In the genomic region with DNA sequence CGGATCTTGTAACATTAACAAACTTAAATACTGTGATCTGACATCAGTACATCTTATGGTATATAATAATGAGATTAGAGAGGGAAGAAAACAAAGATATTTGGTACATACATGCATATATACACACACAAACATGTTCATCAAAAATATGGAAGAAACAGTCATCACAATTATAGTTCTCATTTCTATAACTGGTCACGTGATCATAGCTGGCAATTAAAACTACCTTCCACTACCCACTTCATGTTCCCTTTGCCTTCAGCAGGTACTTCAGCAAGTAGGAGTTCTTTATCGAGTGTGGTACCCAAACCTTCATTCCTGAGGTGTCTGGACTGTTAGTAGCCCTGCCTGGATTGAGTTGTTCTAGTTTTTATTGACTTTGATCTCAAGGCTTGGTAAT, we compare ENCODE assay signal across 16 cellular contexts.
DNase-seq lines count a peak whose midpoint lies in the region; ATAC-seq, FAIRE-seq and TF ChIP-seq lines count a peak whose summit lies in the region.
"Had no signal": no experiment of that assay in that cellular context is flagged by ENCODE, and none has a peak within 500 bp of the region (broad histone marks: within the 10 kb centered on the region; RNA-seq: fewer than 3 reads in every experiment).

No MANE protein-coding gene starts in this region.

- H2BK15ac ChIP-seq in IMR-90 (ENCODE audit: low read depth, low read length) = no peak overlapping the region

- H4K8ac ChIP-seq in IMR-90 (ENCODE audit: low read depth in 2 of 2, low read length in 2 of 2) (no peak overlapping the region), trophoblast cell (ENCODE audit: low read depth, low read length) (no peak overlapping the region)

- DNase-seq in SK-N-SH = no peak
- DNase-seq in IMR-90 = no peak
- DNase-seq in GM12878 (ENCODE audit: low read depth, low spot score) = no peak
- DNase-seq in esophagus muscularis mucosa (ENCODE audit: extremely low spot score) = peak; percentile 64
- DNase-seq in SHP77 (lab: John Stamatoyannopoulos, UW) = no peak
- DNase-seq in stimulated activated naive CD8-positive, alpha-beta T cell treated with anti-CD3 and anti-CD28 coated beads, Interleukin-15, Interleukin-2, amounts not matched to agents 100 U/mL and 50 U/mL, for 24 hours = no peak
- no peak for DNase-seq in trophoblast cell
- DNase-seq: Calu3; CD8-positive, alpha-beta T cell; DMS79 treated with DMSO at 0.1 percent for 48 hours; GF-D8; GOT3; H7 had no signal

- POLR2A ChIA-PET in SK-N-SH (lab: Yijun Ruan, JAX) = no interaction called here
- POLR2A ChIA-PET in IMR-90 (lab: Charles Lee; ENCODE audit: unreplicated experiment) = no interaction called here
- POLR2A ChIA-PET in GM12878 (lab: Charles Lee) = no interaction called here

- intact Hi-C loops in IMR-90 (cut with micrococcal nuclease) = no loop called here
- intact Hi-C loops in GM12878 (cut with micrococcal nuclease; ENCODE audit: unreplicated experiment) = no loop called here
- intact Hi-C loops in esophagus muscularis mucosa (cut with DNase I) = no loop called here

- FAIRE-seq in GM12878 (lab: Jason Lieb, UNC) = no peak

- H3K36me3 ChIP-seq in SK-N-SH (replicated peaks in 1 of 2; ENCODE audit: control insufficient read depth in 1 of 2, insufficient read depth in 2 of 2, low read length in 1 of 2) = no peaks in the 10 kb centered on the region
- no peaks in the 10 kb centered on the region for H3K36me3 ChIP-seq in IMR-90 (ENCODE audit: control insufficient read depth, insufficient read depth, low read length)
- H3K36me3 ChIP-seq in GM12878 (ENCODE audit: control insufficient read depth in 2 of 2, insufficient read depth in 2 of 2, low read length in 1 of 2) = no peaks in the 10 kb centered on the region
- H3K36me3 ChIP-seq in esophagus muscularis mucosa = no peaks in the 10 kb centered on the region
- no peaks in the 10 kb centered on the region for H3K36me3 ChIP-seq in trophoblast cell (ENCODE audit: control insufficient read depth in 1 of 2, insufficient read depth in 2 of 2, low read length in 2 of 2)

- no peak overlapping the region for H3K4me3 ChIP-seq in SK-N-SH (ENCODE audit: low read depth in 2 of 2, low read length in 1 of 2)
- no peak overlapping the region for H3K4me3 ChIP-seq in IMR-90 (ENCODE audit: insufficient read depth, low read depth, low read length)
- no peak overlapping the region for H3K4me3 ChIP-seq in GM12878
- no peak overlapping the region for H3K4me3 ChIP-seq in esophagus muscularis mucosa
- H3K4me3 ChIP-seq in trophoblast cell (ENCODE audit: low read depth, low read length) = no peak overlapping the region

- in situ Hi-C loops in IMR-90 (cut with MboI; ENCODE audit: low sequenced_read_pairs) = no loop called here
- in situ Hi-C loops in GM12878 (cut with MboI) = no loop called here

- H3K4ac ChIP-seq in IMR-90 (ENCODE audit: low read depth, low read length) (no peak overlapping the region), trophoblast cell (ENCODE audit: low read depth, low read length) (no peak overlapping the region)

- H2AFZ ChIP-seq in SK-N-SH (ENCODE audit: low read depth) = no peak overlapping the region
- H2AFZ ChIP-seq in IMR-90 (replicated peaks; ENCODE audit: low read length, poor library complexity) = no peak overlapping the region
- no peak overlapping the region for H2AFZ ChIP-seq in GM12878 (ENCODE audit: control insufficient read depth, low read depth, low read length)
- no peak overlapping the region for H2AFZ ChIP-seq in trophoblast cell (ENCODE audit: insufficient read depth, low read length, poor library complexity)

- H2BK5ac ChIP-seq in IMR-90 (ENCODE audit: low read depth, low read length, poor library complexity, severe bottlenecking) = no peak overlapping the region
- H2BK5ac ChIP-seq in trophoblast cell (ENCODE audit: low read depth, low read length, poor library complexity) = no peak overlapping the region

- H4K5ac ChIP-seq in IMR-90 (ENCODE audit: low read depth, low read length) = no peak overlapping the region

- no peak overlapping the region for H3K14ac ChIP-seq in IMR-90 (replicated peaks; ENCODE audit: low read depth, low read length)
- H3K14ac ChIP-seq in trophoblast cell (ENCODE audit: low read length) = no peak overlapping the region

- TF ChIP-seq RAD21 in SK-N-SH (IDR thresholded peaks at IDR 0.05; ENCODE audit: low read length) = no peak
- no peak for TF ChIP-seq RAD21 in IMR-90 (IDR thresholded peaks at IDR 0.05; ENCODE audit: low read length)
- TF ChIP-seq RAD21 in GM12878 (IDR thresholded peaks at IDR 0.05; ENCODE audit: insufficient read depth, low read depth, low read length) = no peak

- H3K79me1 ChIP-seq in IMR-90 (ENCODE audit: low read depth in 1 of 2, low read length in 2 of 2) (no peaks in the 10 kb centered on the region), trophoblast cell (ENCODE audit: low read length) (no peaks in the 10 kb centered on the region)

- H2BK120ac ChIP-seq in IMR-90 (ENCODE audit: low read depth, low read length) = no peak overlapping the region
- H2BK120ac ChIP-seq in trophoblast cell (ENCODE audit: insufficient read depth, low read length, poor library complexity) = no peak overlapping the region

- H4K91ac ChIP-seq in IMR-90 (ENCODE audit: insufficient read depth, low read depth, low read length) (no peak overlapping the region), trophoblast cell (ENCODE audit: low read depth, low read length) (no peak overlapping the region)

- no peak overlapping the region for H3K56ac ChIP-seq in IMR-90 (ENCODE audit: extremely low read depth, insufficient read depth, low read length)

- H2BK20ac ChIP-seq in IMR-90 (ENCODE audit: low read depth, low read length) = no peak overlapping the region

- no peak for ATAC-seq in SK-N-SH treated with all-trans-retinoic acid at 6 μM for 48 hours
- ATAC-seq in IMR-90 (ENCODE audit: low read depth) = no peak
- no peak for ATAC-seq in GM12878
- ATAC-seq in stimulated activated naive CD8-positive, alpha-beta T cell treated with anti-CD3 and anti-CD28 coated beads, Interleukin-15, Interleukin-2, amounts not matched to agents 100 U/mL and 50 U/mL, for 24 hours = no peak
- ATAC-seq: CD8-positive, alpha-beta T cell had no signal

- H3K18ac ChIP-seq in IMR-90 (ENCODE audit: low read depth, low read length) (no peak overlapping the region), trophoblast cell (ENCODE audit: low read length) (no peak overlapping the region)

- H3K27me3 ChIP-seq in SK-N-SH (ENCODE audit: insufficient read depth) (no peaks in the 10 kb centered on the region), IMR-90 (ENCODE audit: control insufficient read depth, insufficient read depth, low read length) (peaks cover 1% of the 10 kb centered on the region; the same call in 1 of the 2 replicates), GM12878 (replicated peaks in 1 of 2; ENCODE audit: control insufficient read depth in 2 of 2, insufficient read depth in 2 of 2, low read length in 1 of 2) (no peaks in the 10 kb centered on the region), esophagus muscularis mucosa (no peaks in the 10 kb centered on the region), trophoblast cell (ENCODE audit: insufficient read depth, low read length) (no peaks in the 10 kb centered on the region)
- H3K27me3 ChIP-seq: BLaER1 treated with 17β-estradiol and CSF1 and Interleukin-3, amounts not matched to agents 10 nM and 100 nM had no signal

- dilution Hi-C loops in IMR-90 (cut with HindIII; ENCODE audit: low sequenced_read_pairs, unreplicated experiment) = no loop called here

- H3K9me3 ChIP-seq in SK-N-SH (peaks cover 8% of the 10 kb centered on the region; the same call in 1 of the 2 replicates), IMR-90 (ENCODE audit: control insufficient read depth, insufficient read depth, low read length) (peaks cover 3% of the 10 kb centered on the region), GM12878 (replicated peaks; ENCODE audit: control insufficient read depth, insufficient read depth, low read length) (peaks cover 6% of the 10 kb centered on the region; the same call in 2 of the 3 replicates), esophagus muscularis mucosa (peaks cover 0 to 8% (median 2%) of the 10 kb centered on the region in 4 donors), trophoblast cell (ENCODE audit: insufficient read depth, low read depth, low read length) (peaks cover 9% of the 10 kb centered on the region)

- CTCF ChIA-PET in SK-N-SH (lab: Yijun Ruan, JAX) = no interaction called here
- CTCF ChIA-PET in IMR-90 (lab: Yijun Ruan, JAX) = no interaction called here
- CTCF ChIA-PET in GM12878 (lab: Yijun Ruan, JAX) = no interaction called here

- H2AK9ac ChIP-seq in IMR-90 (replicated peaks; ENCODE audit: low read depth, low read length, poor library complexity) = no peak overlapping the region

- BruUV-seq in IMR-90 (replicated peaks; lab: Mats Ljungman, UMichigan) (no TSS peak), GM12878 (replicated peaks; lab: Mats Ljungman, UMichigan) (no TSS peak)

- H2BK12ac ChIP-seq in trophoblast cell (ENCODE audit: low read length) = no peak overlapping the region

- H3K9me2 ChIP-seq in SK-N-SH = no peaks in the 10 kb centered on the region

- TF ChIP-seq POLR2A in IMR-90 (IDR thresholded peaks at IDR 0.05; ENCODE audit: low read depth, low read length) (no peak), GM12878 (IDR thresholded peaks at IDR 0.05; ENCODE audit: low read depth, low read length) (no peak), esophagus muscularis mucosa (IDR thresholded peaks at IDR 0.05; ENCODE audit: low read depth) (no peak)

- H3K4me1 ChIP-seq in SK-N-SH (ENCODE audit: control insufficient read depth in 1 of 2, insufficient read depth in 2 of 2, low read depth in 1 of 2, low read length in 1 of 2) (peaks cover 0 to 5% of the 10 kb centered on the region in 2 experiments; a peak in 1 of 4 replicates), IMR-90 (ENCODE audit: control insufficient read depth, insufficient read depth, low read length) (no peaks in the 10 kb centered on the region), GM12878 (ENCODE audit: control insufficient read depth, insufficient read depth, low read length) (no peaks in the 10 kb centered on the region), esophagus muscularis mucosa (no peaks in the 10 kb centered on the region), trophoblast cell (ENCODE audit: control insufficient read depth in 1 of 2, insufficient read depth in 2 of 2, low read length in 2 of 2) (no peaks in the 10 kb centered on the region)

- H3K23ac ChIP-seq in IMR-90 (ENCODE audit: low read depth, low read length) (no peak overlapping the region), trophoblast cell (ENCODE audit: low read length) (no peak overlapping the region)

- 27% methylated on average over 3 of the region's 3 CpGs for WGBS in SK-N-SH (ENCODE audit: low lambda C conversion rate)
- WGBS in IMR-90 (ENCODE audit: extremely low coverage in 2 of 2, insufficient read length in 1 of 2), 2 experiments = no CpG with 5 or more reads among the region's 3 CpGs
- 10% methylated on average over 3 of the region's 3 CpGs for WGBS in GM12878 (ENCODE audit: insufficient coverage, insufficient replicate concordance, low lambda C conversion rate, missing lambda C conversion rate)
- WGBS in esophagus muscularis mucosa = 88% methylated on average over 3 of the region's 3 CpGs
- no CpG with 5 or more reads among the region's 3 CpGs for WGBS in trophoblast cell (ENCODE audit: extremely low coverage, insufficient coverage, insufficient read length)

- peaks cover 7% of the 10 kb centered on the region for H3F3A ChIP-seq in SK-N-SH (replicated peaks; ENCODE audit: insufficient read depth)

- RAD21 ChIA-PET in GM12878 (lab: Charles Lee; ENCODE audit: unreplicated experiment) = no interaction called here

- H3K79me2 ChIP-seq in SK-N-SH (ENCODE audit: insufficient read depth) (no peaks in the 10 kb centered on the region), GM12878 (ENCODE audit: control insufficient read depth, insufficient read depth, low read length) (no peaks in the 10 kb centered on the region), trophoblast cell (ENCODE audit: control insufficient read depth, insufficient read depth, low read length, poor library complexity) (no peaks in the 10 kb centered on the region)

- TF ChIP-seq EP300 in SK-N-SH (IDR thresholded peaks at IDR 0.05; ENCODE audit: borderline replicate concordance in 1 of 2, low read depth in 1 of 2, low read length in 1 of 2) = no peak
- TF ChIP-seq EP300 in GM12878 (IDR thresholded peaks at IDR 0.05; ENCODE audit: borderline replicate concordance in 1 of 2, control insufficient read depth in 1 of 2, low read depth in 2 of 2, low read length in 2 of 2) = no peak
- TF ChIP-seq EP300 in esophagus muscularis mucosa (IDR thresholded peaks at IDR 0.05) = no peak

- SMC1A ChIA-PET in GM12878 (lab: Charles Lee; ENCODE audit: uncharacterized antibody, unreplicated experiment) = no interaction called here

- H4K12ac ChIP-seq in trophoblast cell (ENCODE audit: low read depth, low read length) = no peak overlapping the region

- no peaks in the 10 kb centered on the region for H3K9me1 ChIP-seq in IMR-90 (ENCODE audit: insufficient read depth, low read length)

- no peak overlapping the region for H2AK5ac ChIP-seq in IMR-90 (ENCODE audit: low read depth, low read length)
- H2AK5ac ChIP-seq in trophoblast cell (ENCODE audit: low read length) = no peak overlapping the region

- H3K27ac ChIP-seq in SK-N-SH (ENCODE audit: low read depth in 2 of 2, low read length in 1 of 2) (peak overlapping the region in 1 of 2 experiments; percentile 44; a peak in 2 of 4 replicates), IMR-90 (ENCODE audit: insufficient read depth, low read length) (no peak overlapping the region), GM12878 (ENCODE audit: control insufficient read depth, insufficient read depth) (no peak overlapping the region), esophagus muscularis mucosa (replicated peaks in 1 of 4) (no peak overlapping the region), trophoblast cell (ENCODE audit: low read depth, low read length) (no peak overlapping the region)
- H3K27ac ChIP-seq: 22Rv1; BLaER1 treated with 17β-estradiol and CSF1 and Interleukin-3, amounts not matched to agents 10 nM and 100 nM had no signal

- peak overlapping the region; percentile 48; the same call in 1 of the 2 replicates for H3K4me2 ChIP-seq in SK-N-SH
- no peak overlapping the region for H3K4me2 ChIP-seq in IMR-90 (ENCODE audit: low read depth, low read length)
- H3K4me2 ChIP-seq in GM12878 (ENCODE audit: control insufficient read depth, insufficient read depth) = no peak overlapping the region
- no peak overlapping the region for H3K4me2 ChIP-seq in trophoblast cell (ENCODE audit: low read length)
- H3K4me2 ChIP-seq: BLaER1 treated with 17β-estradiol and CSF1 and Interleukin-3, amounts not matched to agents 10 nM and 100 nM had no signal

- TF ChIP-seq CTCF in SK-N-SH (IDR thresholded peaks at IDR 0.05) (no peak), IMR-90 (conservative IDR thresholded peaks at IDR 0.05; ENCODE audit: low read depth, low read length) (no peak), GM12878 (IDR thresholded peaks at IDR 0.05 in 2 of 3, conservative IDR thresholded peaks at IDR 0.05 in 1 of 3; ENCODE audit: control insufficient read depth in 2 of 3, extremely low read depth in 1 of 3, insufficient read depth in 1 of 3, low read depth in 3 of 3, low read length in 3 of 3) (no peak), esophagus muscularis mucosa (IDR thresholded peaks at IDR 0.05) (no peak)

- H4K20me1 ChIP-seq in SK-N-SH (ENCODE audit: insufficient read depth) (no peaks in the 10 kb centered on the region), IMR-90 (ENCODE audit: insufficient read depth, low read length) (no peaks in the 10 kb centered on the region), GM12878 (ENCODE audit: control insufficient read depth, insufficient read depth) (no peaks in the 10 kb centered on the region)
- H4K20me1 ChIP-seq: BLaER1 treated with 17β-estradiol and CSF1 and Interleukin-3, amounts not matched to agents 10 nM and 100 nM had no signal

- H3K9ac ChIP-seq in SK-N-SH = no peak overlapping the region
- H3K9ac ChIP-seq in IMR-90 (ENCODE audit: low read depth, low read length) = no peak overlapping the region
- no peak overlapping the region for H3K9ac ChIP-seq in GM12878 (ENCODE audit: control insufficient read depth, insufficient read depth, low read length)
- H3K9ac ChIP-seq in trophoblast cell (ENCODE audit: low read length) = no peak overlapping the region
- H3K9ac ChIP-seq: BLaER1 treated with 17β-estradiol and CSF1 and Interleukin-3, amounts not matched to agents 10 nM and 100 nM had no signal
